Comparison of ENCODE assay signal across 9 cellular contexts in the genomic region with DNA sequence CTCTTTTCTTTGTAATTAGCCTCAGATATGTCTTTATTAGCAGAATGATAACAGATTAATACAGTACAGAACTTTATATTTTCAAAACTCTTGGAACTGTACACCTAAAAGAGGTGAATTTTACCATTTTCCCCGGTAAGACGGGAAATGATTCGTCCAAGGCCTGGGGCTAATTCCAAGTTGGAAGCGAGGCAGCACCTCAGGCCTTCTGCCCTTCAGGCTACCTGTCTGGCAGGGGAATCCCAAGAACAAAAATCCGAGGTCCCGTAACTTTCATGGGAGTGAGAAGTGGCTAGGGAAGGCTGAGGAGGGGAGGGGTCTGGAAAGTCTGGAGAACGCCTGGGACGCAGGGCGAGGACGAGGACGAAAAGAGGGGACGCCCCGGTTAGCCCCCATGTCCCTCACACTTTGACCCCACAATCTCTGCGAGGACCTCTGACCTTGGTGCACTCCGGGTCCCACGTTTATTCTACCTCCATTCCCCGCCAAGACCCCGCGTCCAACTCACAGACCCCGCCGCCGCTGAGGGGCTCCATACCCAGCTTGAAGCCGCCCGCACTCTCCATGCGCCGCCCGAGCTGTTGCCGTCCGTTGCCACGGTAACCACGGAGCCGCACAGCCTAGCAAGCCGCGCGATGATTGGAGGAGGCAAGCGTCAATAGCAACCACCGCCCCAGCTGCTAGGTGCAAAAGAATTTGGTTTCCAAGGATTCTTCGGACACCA. TPM values are rescaled to one million over a fixed set of nuclear protein-coding genes. Genes with fewer than 3 reads are reported as not detected.
A peak's percentile ranks its signal among the peaks of the same experiment; 100 is the strongest.
DNase-seq lines count a peak whose midpoint lies in the region; ATAC-seq, FAIRE-seq and TF ChIP-seq lines count a peak whose summit lies in the region.
"Had no signal": no experiment of that assay in that cellular context is flagged by ENCODE, and none has a peak within 500 bp of the region (broad histone marks: within the 10 kb centered on the region; RNA-seq: fewer than 3 reads in every experiment).

Gene HYDIN, minus strand, starts transcription at position 601 of the 724 bp plus-strand sequence. CDS start 43,827 bp downstream, outside the sequence.

- DNase-seq in activated T-cell treated with anti-CD3 and anti-CD28 coated beads for 48 hours (ENCODE audit: low read depth) = peak; percentile 15
- DNase-seq in activated T-cell treated with anti-CD3 and anti-CD28 coated beads, Interleukin-2, amount 50 U/mL, for 4 hours = no peak
- DNase-seq in NCI-H748 treated with DMSO at 0.1 percent for 48 hours (lab: John Stamatoyannopoulos, UW) = peak; percentile 66
- peak; percentile 91 for DNase-seq in endothelial cell (ENCODE audit: low spot score)
- DNase-seq in myocyte (ENCODE audit: low read depth) = peak; percentile 31
- no peak for DNase-seq in GM12892 (ENCODE audit: insufficient read length)
- no peak for DNase-seq in mesenteric fat pad (ENCODE audit: low spot score)
- no peak for DNase-seq in GM10248 (ENCODE audit: extremely low spot score)

- H3K36me3 Mint-ChIP-seq in activated T-cell treated with anti-CD3 and anti-CD28 coated beads, Interleukin-2, amount 50 U/mL, for 4 hours (ENCODE audit: insufficient read depth) = no peaks in the 10 kb centered on the region
- peaks cover 17% of the 10 kb centered on the region for H3K36me3 Mint-ChIP-seq in endothelial cell (ENCODE audit: low read depth, unreplicated experiment)

- no peaks in the 10 kb centered on the region for H3K4me1 Mint-ChIP-seq in activated T-cell treated with anti-CD3 and anti-CD28 coated beads, Interleukin-2, amount 50 U/mL, for 4 hours (ENCODE audit: low read depth)
- H3K4me1 Mint-ChIP-seq in endothelial cell (ENCODE audit: unreplicated experiment) = peaks cover 2% of the 10 kb centered on the region

- TF ChIP-seq POLR2A in GM12892 (IDR thresholded peaks at IDR 0.05; ENCODE audit: low read depth, low read length) = no peak

- CTCF ChIA-PET in GM10248 (lab: Yijun Ruan, JAX) = no interaction called here

- ATAC-seq in activated T-cell treated with anti-CD3 and anti-CD28 coated beads, Interleukin-2, amount 50 U/mL, for 4 hours = no peak

- POLR2A ChIA-PET in GM10248 (lab: Yijun Ruan, JAX) = no interaction called here

- FAIRE-seq in GM12892 (lab: Jason Lieb, UNC) = no peak
- FAIRE-seq: TTC549 had no signal

- TF ChIP-seq CTCF in endothelial cell (IDR thresholded peaks at IDR 0.05; ENCODE audit: unreplicated experiment) (no peak), GM10248 (IDR thresholded peaks at IDR 0.05; ENCODE audit: control extremely low read depth, extremely low read depth, low read depth, missing control alignments) (no peak)

- peaks cover 40% of the 10 kb centered on the region for H3K27me3 Mint-ChIP-seq in activated T-cell treated with anti-CD3 and anti-CD28 coated beads, Interleukin-2, amount 50 U/mL, for 4 hours (ENCODE audit: low read depth)
- H3K27me3 Mint-ChIP-seq in endothelial cell (ENCODE audit: unreplicated experiment) = peaks cover 5% of the 10 kb centered on the region

- no peak within 1 kb of the TSS for H3K4me3 Mint-ChIP-seq in activated T-cell treated with anti-CD3 and anti-CD28 coated beads, Interleukin-2, amount 50 U/mL, for 4 hours
- peak within 1 kb of the TSS; percentile 94 for H3K4me3 Mint-ChIP-seq in endothelial cell (ENCODE audit: unreplicated experiment)

- peak within 1 kb of the TSS; percentile 92 for H3K27ac Mint-ChIP-seq in endothelial cell (ENCODE audit: unreplicated experiment)

- peaks cover 24% of the 10 kb centered on the region for H3K9me3 Mint-ChIP-seq in activated T-cell treated with anti-CD3 and anti-CD28 coated beads, Interleukin-2, amount 50 U/mL, for 4 hours
- H3K9me3 Mint-ChIP-seq in endothelial cell (ENCODE audit: unreplicated experiment) = peaks cover 19% of the 10 kb centered on the region

RNA-seq across cellular contexts. Expression of gene HYDIN, which starts in this region (rescaled TPM):
- total RNA-seq in activated T-cell treated with anti-CD3 and anti-CD28 coated beads, Interleukin-2, amount 50 U/mL, for 4 hours = not detected
- 2.5 TPM for total RNA-seq in endothelial cell (ENCODE audit: unreplicated experiment)
- 0.37 and 0.52 TPM in 2 replicates for total RNA-seq in myocyte
- 0.14 TPM for polyA plus RNA-seq in myocyte (2012)
- not detected for polyA plus RNA-seq in GM12892 (2012; ENCODE audit: missing spikeins)
- total RNA-seq in mesenteric fat pad = 0.55 TPM

Comparison
In these comparisons a context has a peak if more than half of its experiments do, and no peak if none do; other contexts are left out.
1. DNase-seq: peak in activated T-cell treated with anti-CD3 and anti-CD28 coated beads for 48 hours (single experiment), NCI-H748 treated with DMSO at 0.1 percent for 48 hours (single experiment) and endothelial cell (single experiment); none in activated T-cell treated with anti-CD3 and anti-CD28 coated beads, Interleukin-2, amount 50 U/mL, for 4 hours (single experiment), GM12892 (single experiment), mesenteric fat pad (single experiment) and GM10248 (single experiment).
2. Peak in DNase-seq in myocyte; RNA of the gene not detected or under 1 TPM.